Comparison of ENCODE assay signal across 19 cellular contexts in the genomic region with DNA sequence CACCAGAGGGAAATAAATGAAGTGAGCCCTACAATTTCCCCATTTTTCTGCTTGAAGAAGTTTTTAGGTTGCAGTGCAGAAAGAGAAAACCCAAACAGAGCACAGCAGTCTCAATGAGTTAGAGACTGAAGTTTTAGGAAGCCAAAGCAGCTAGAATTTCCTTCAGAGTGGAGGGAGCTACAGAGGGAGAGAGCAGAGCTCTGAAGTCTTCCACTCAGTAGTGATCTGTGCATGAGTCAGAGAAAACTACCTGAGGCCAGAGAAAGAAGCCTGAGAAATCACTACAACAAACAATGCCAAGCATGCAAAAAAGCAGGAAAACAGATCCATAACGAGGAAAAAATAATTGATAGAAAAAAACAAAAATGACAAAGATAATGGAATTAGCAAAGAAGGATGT. TPM values are rescaled to one million over a fixed set of nuclear protein-coding genes. Genes with fewer than 3 reads are reported as not detected.
A peak's percentile ranks its signal among the peaks of the same experiment; 100 is the strongest.
DNase-seq lines count a peak whose midpoint lies in the region; ATAC-seq, FAIRE-seq and TF ChIP-seq lines count a peak whose summit lies in the region.
"Had no signal": no experiment of that assay in that cellular context is flagged by ENCODE, and none has a peak within 500 bp of the region (broad histone marks: within the 10 kb centered on the region; RNA-seq: fewer than 3 reads in every experiment).

No MANE protein-coding gene starts in this region.

- BruUV-seq in HCT116 (replicated peaks; lab: Mats Ljungman, UMichigan) (no TSS peak), PC-9 (replicated peaks; lab: Mats Ljungman, UMichigan) (no TSS peak)

- intact Hi-C loops in HCT116 (cut with micrococcal nuclease) = no loop called here
- intact Hi-C loops in PC-9 (cut with micrococcal nuclease; ENCODE audit: unreplicated experiment) = no loop called here

- RAD21 ChIA-PET in HCT116 (lab: Charles Lee; ENCODE audit: low non-redundant PET in 1 of 2, low total read pairs in 2 of 2, uncharacterized antibody in 2 of 2, unreplicated experiment in 2 of 2) = interaction anchor here in 1 of 2 experiments (1.3 kb wide), 1 partner anchor 13 kb away, joined by 3 read pairs; no protein-coding TSS in a partner anchor

- no peak for TF ChIP-seq RAD21 in HCT116 (IDR thresholded peaks at IDR 0.05; ENCODE audit: low read depth)

- H3K36me3 Mint-ChIP-seq in osteocyte (ENCODE audit: unreplicated experiment) = no peaks in the 10 kb centered on the region

- H3K9me3 ChIP-seq in HCT116 (ENCODE audit: control insufficient read depth in 1 of 2, insufficient read depth in 1 of 2, low read depth in 1 of 2, low read length in 2 of 2) (no peaks in the 10 kb centered on the region), PC-9 (ENCODE audit: insufficient read depth, low read depth) (no peaks in the 10 kb centered on the region)
- H3K9me3 ChIP-seq: HAP-1 had no signal

- H3K9me2 ChIP-seq in HCT116 (ENCODE audit: insufficient read depth) (no peaks in the 10 kb centered on the region), PC-9 (ENCODE audit: insufficient read depth) (no peaks in the 10 kb centered on the region)

- H3K4me3 ChIP-seq in HCT116 (replicated peaks in 1 of 2; ENCODE audit: low read depth in 1 of 2, low read length in 2 of 2) = no peak overlapping the region
- H3K4me3 ChIP-seq in PC-9 = no peak overlapping the region
- H3K4me3 ChIP-seq: HAP-1 had no signal

- H3K4me1 ChIP-seq in HCT116 (ENCODE audit: control insufficient read depth in 1 of 2, insufficient read depth in 2 of 2, low read length in 2 of 2) (no peaks in the 10 kb centered on the region), PC-9 (replicated peaks; ENCODE audit: insufficient read depth) (peaks cover 20% of the 10 kb centered on the region)
- H3K4me1 ChIP-seq: HAP-1 had no signal

- POLR2A ChIA-PET in HCT116 (lab: Charles Lee) (no interaction called here), PC-9 (lab: Charles Lee; ENCODE audit: unreplicated experiment) (no interaction called here)

- H3K9me3 Mint-ChIP-seq in osteocyte (ENCODE audit: unreplicated experiment) = no peaks in the 10 kb centered on the region

- no peak overlapping the region for H2AFZ ChIP-seq in HCT116 (ENCODE audit: low read depth, low read length, poor library complexity, severe bottlenecking)
- no peak overlapping the region for H2AFZ ChIP-seq in PC-9

- no peak overlapping the region for H3K4me3 Mint-ChIP-seq in osteocyte (ENCODE audit: unreplicated experiment)

- H4K20me1 ChIP-seq in HCT116 (ENCODE audit: insufficient read depth) = no peaks in the 10 kb centered on the region
- no peaks in the 10 kb centered on the region for H4K20me1 ChIP-seq in PC-9 (ENCODE audit: insufficient read depth)

- no peaks in the 10 kb centered on the region for H3K27me3 ChIP-seq in HCT116 (ENCODE audit: insufficient read depth, low read length)
- H3K27me3 ChIP-seq in PC-9 (ENCODE audit: insufficient read depth, low read depth) = no peaks in the 10 kb centered on the region

- no peaks in the 10 kb centered on the region for H3K36me3 ChIP-seq in HCT116 (ENCODE audit: control insufficient read depth in 1 of 2, insufficient read depth in 2 of 2, low read length in 2 of 2)
- H3K36me3 ChIP-seq in PC-9 (ENCODE audit: low read depth) = no peaks in the 10 kb centered on the region
- H3K36me3 ChIP-seq: HAP-1 had no signal

- no peak overlapping the region for H3K9ac ChIP-seq in HCT116 (ENCODE audit: low read length)

- H3K27ac ChIP-seq in HCT116 (ENCODE audit: low read depth, low read length) = no peak overlapping the region
- peak overlapping the region; percentile 49 for H3K27ac ChIP-seq in PC-9
- H3K27ac ChIP-seq: C4-2B had no signal

- H3K4me2 ChIP-seq in HCT116 (ENCODE audit: low read length) (no peak overlapping the region), PC-9 (peak overlapping the region; percentile 39)

- H3K79me2 ChIP-seq in HCT116 (ENCODE audit: insufficient read depth, low read length) (no peaks in the 10 kb centered on the region), PC-9 (ENCODE audit: low read depth) (no peaks in the 10 kb centered on the region)

- no peak overlapping the region for H3K27ac Mint-ChIP-seq in osteocyte (ENCODE audit: unreplicated experiment)

- peaks cover 14% of the 10 kb centered on the region for H3F3A ChIP-seq in PC-9 (ENCODE audit: insufficient read depth, low read depth)

- ATAC-seq in HCT116 (no peak), omental fat pad (ENCODE audit: low FRiP score) (peak; percentile 32), GM19328 (IDR thresholded peaks at IDR 0.05; ENCODE audit: unreplicated experiment) (no peak)

- TF ChIP-seq POLR2A in HCT116 (IDR thresholded peaks at IDR 0.05; ENCODE audit: borderline replicate concordance, extremely low read depth, insufficient read depth, insufficient read length) = no peak

- TF ChIP-seq CTCF in HCT116 (IDR thresholded peaks at IDR 0.05 in 2 of 3, conservative IDR thresholded peaks at IDR 0.05 in 1 of 3; ENCODE audit: borderline replicate concordance in 1 of 3, insufficient read depth in 1 of 3, low read depth in 2 of 3, low read length in 2 of 3) (no peak), PC-9 (conservative IDR thresholded peaks at IDR 0.05) (no peak), omental fat pad (IDR thresholded peaks at IDR 0.05) (no peak), osteocyte (IDR thresholded peaks at IDR 0.05) (no peak)

- peaks cover 33% of the 10 kb centered on the region for H3K27me3 Mint-ChIP-seq in osteocyte (ENCODE audit: unreplicated experiment)

- CTCF ChIA-PET in HCT116 (lab: Charles Lee) = interaction anchor here (0.8 to 4.7 kb wide), 3 partner anchors 9 to 377 kb away, joined by 4 to 66 read pairs (median 13); no protein-coding TSS in a partner anchor
- CTCF ChIA-PET in PC-9 (lab: Charles Lee) = no interaction called here

- peak; percentile 18 for FAIRE-seq in endometrium (lab: Jason Lieb, UNC)
- FAIRE-seq: RCC 7860 had no signal

- no peaks in the 10 kb centered on the region for H3K4me1 Mint-ChIP-seq in osteocyte (ENCODE audit: unreplicated experiment)

- DNase-seq in HCT116 (ENCODE audit: low read depth, low spot score) (no peak), PC-9 (peak; percentile 3 to 67), omental fat pad (ENCODE audit: low spot score) (no peak), dedifferentiated amniotic fluid mesenchymal stem cell (ENCODE audit: extremely low spot score) (no peak), osteocyte (ENCODE audit: extremely low spot score, unreplicated experiment) (no peak)
- DNase-seq in activated effector memory CD4-positive, alpha-beta T cell treated with Interleukin-2 at 50 U/mL for 16 hours = no peak
- DNase-seq: COR-L47, KBM-7, NCI-H1048, NCI-H146, NCI-H2081, NCI-H510A treated with DMSO at 0.1 percent for 48 hours, NCI-H82, SHP77 treated with DMSO at 0.1 percent for 48 hours had no signal

TF ChIP-seq in HCT116, 20 proteins besides CTCF, POLR2A, EP300 and RAD21:
- TF ChIP-seq FOSL1 (IDR thresholded peaks at IDR 0.05; ENCODE audit: low read depth) (peak; percentile 18; the same call in 1 of the 2 replicates), ZFX (IDR thresholded peaks at IDR 0.05) (no peak)

RNA-seq across cellular contexts. Expression of gene NDUFB6, which starts 17.9 kb away (rescaled TPM):
- total RNA-seq in HCT116 (2021; ENCODE audit: unreplicated experiment) (68.9 TPM), PC-9 (2021) (46.9 and 49.6 TPM in 2 replicates), omental fat pad (10 to 100 TPM; 26.5 to 44.1 (median 37.4) TPM), osteocyte (47.6 and 49.8 TPM in 2 replicates)
- polyA plus RNA-seq in HCT116 (2012) = 35.7 and 50.5 TPM in 2 replicates

RNA-seq across cellular contexts. Expression of gene TOPORS, which starts 38.5 kb away (rescaled TPM):
- 12.7 TPM for total RNA-seq in HCT116 (2021; ENCODE audit: unreplicated experiment)
- polyA plus RNA-seq in HCT116 (2012) = 5.4 and 6.8 TPM in 2 replicates
- total RNA-seq in PC-9 (2021) = 8.0 and 11.1 TPM in 2 replicates
- 10 to 100 TPM; 18.0 to 27.1 (median 24.6) TPM for total RNA-seq in omental fat pad
- 17.8 and 18.4 TPM in 2 replicates for total RNA-seq in osteocyte

RNA-seq across cellular contexts. Expression of gene SMIM27, which starts 38.8 kb away (rescaled TPM):
- 8.1 TPM for total RNA-seq in HCT116 (2021; ENCODE audit: unreplicated experiment)
- 16.2 and 21.9 TPM in 2 replicates for polyA plus RNA-seq in HCT116 (2012)
- 8.0 and 8.2 TPM in 2 replicates for total RNA-seq in PC-9 (2021)
- total RNA-seq in omental fat pad = 1 to 10 TPM; 3.7 to 7.3 (median 4.3) TPM
- total RNA-seq in osteocyte = 13.4 and 14.6 TPM in 2 replicates

RNA-seq across cellular contexts. Expression of gene TAF1L, which starts 44.6 kb away (rescaled TPM):
- total RNA-seq in HCT116 (2021; ENCODE audit: unreplicated experiment) = not detected
- 0.01 TPM in 1 of 2 replicates, not detected in the other for polyA plus RNA-seq in HCT116 (2012)
- total RNA-seq in PC-9 (2021) = 0.07 TPM in 1 of 2 replicates, not detected in the other
- not detected for total RNA-seq in omental fat pad
- not detected in 2 replicates for total RNA-seq in osteocyte

Comparison
In these comparisons a context has a peak if more than half of its experiments do, and no peak if none do; other contexts are left out.
1. DNase-seq: peak in PC-9 (2 of 2); none in HCT116 (single experiment), omental fat pad (single experiment), dedifferentiated amniotic fluid mesenchymal stem cell (single experiment), activated effector memory CD4-positive, alpha-beta T cell treated with Interleukin-2 at 50 U/mL for 16 hours (single experiment) and osteocyte (single experiment).